1 cellular context compared by ENCODE assay signal in genomic region chr17:21214015-21214776, GRCh38.
TF ChIP-seq lines count a peak whose summit lies in the region.

Gene TMEM11, minus strand, starts transcription at chr17:21214161. Its CDS starts 9 bp downstream, at chr17:21214152.

TF ChIP-seq in HepG2, 621 proteins besides CTCF, POLR2A, EP300 and RAD21 (continued from another document):
- TF ChIP-seq TFE3 (CRISPR knock-in tag; IDR thresholded peaks at IDR 0.05), result peak; percentile 17; the same call in 1 of the 2 replicates
- TF ChIP-seq ZNF607 (CRISPR knock-in tag; IDR thresholded peaks at IDR 0.05; ENCODE audit: borderline replicate concordance), result peak; percentile 10; the same call in 1 of the 2 replicates
- TF ChIP-seq MIXL1 (CRISPR knock-in tag; IDR thresholded peaks at IDR 0.05), result 0 out of 2 replicates have a peak, but pooled peaks have one; percentile 23
- no peak for TF ChIP-seq TCF12 (IDR thresholded peaks at IDR 0.05)
- no peak; the same call in 1 of the 2 replicates for TF ChIP-seq TCF12 (CRISPR knock-in tag; IDR thresholded peaks at IDR 0.05)
- no peak for TF ChIP-seq MATR3 (CRISPR knock-in tag; IDR thresholded peaks at IDR 0.05)
- TF ChIP-seq ZNF644 (CRISPR knock-in tag; IDR thresholded peaks at IDR 0.05; ENCODE audit: low read depth), result no peak
- TF ChIP-seq ZHX2 (IDR thresholded peaks at IDR 0.05; ENCODE audit: low read depth), result peak; percentile 67; the same call in 1 of the 2 replicates
- TF ChIP-seq ZHX2 (CRISPR knock-in tag; IDR thresholded peaks at IDR 0.05; ENCODE audit: borderline replicate concordance), result no peak
- no peak for TF ChIP-seq NPAS2 (CRISPR knock-in tag; IDR thresholded peaks at IDR 0.05; ENCODE audit: borderline replicate concordance)
- no peak for TF ChIP-seq STAT5B (CRISPR knock-in tag; IDR thresholded peaks at IDR 0.05)
- TF ChIP-seq TFDP1 (CRISPR knock-in tag; IDR thresholded peaks at IDR 0.05; ENCODE audit: borderline replicate concordance), result peak; percentile 76; the same call in 1 of the 2 replicates
- TF ChIP-seq HMGXB3 (CRISPR knock-in tag; IDR thresholded peaks at IDR 0.05; ENCODE audit: borderline replicate concordance), result no peak
- no peak for TF ChIP-seq ATF5 (CRISPR knock-in tag; IDR thresholded peaks at IDR 0.05; ENCODE audit: low read depth)
